Comparison of ENCODE assay signal across 26 cellular contexts in genomic region chr2:102635317-102635716, GRCh38. TPM values are rescaled to one million over a fixed set of nuclear protein-coding genes. Genes with fewer than 3 reads are reported as not detected.
"Had no signal": no experiment of that assay in that cellular context is flagged by ENCODE, and none has a peak within 500 bp of the region (broad histone marks: within the 10 kb centered on the region; RNA-seq: fewer than 3 reads in every experiment).

No MANE protein-coding gene starts in this region.

- DNase-seq: islet precursor cell; left ventricle myocardium inferior; naive thymus-derived CD4-positive, alpha-beta T cell; ovary; retina; right cardiac atrium; stimulated activated CD4-positive, alpha-beta T cell treated with anti-CD3 and anti-CD28 coated beads, Interleukin-12 subunit alpha, Interleukin-12 subunit beta, amount 100 ng/mL, for 4 hours; stimulated activated CD4-positive, alpha-beta T cell treated with anti-CD3 and anti-CD28 coated beads, Interleukin-15, amount 100 ng/mL, for 24 hours; stimulated activated CD4-positive, alpha-beta T cell treated with anti-CD3 and anti-CD28 coated beads, Interleukin-2, amount 100 ng/mL, for 24 hours; stimulated activated CD4-positive, alpha-beta T cell treated with anti-CD3 and anti-CD28 coated beads, Interleukin-4, amount 100 ng/mL, for 24 hours; stimulated activated naive CD4-positive, alpha-beta T cell; tibial artery; uterus had no signal

- H3K4me3 Mint-ChIP-seq: mesothelial cell of epicardium; naive thymus-derived CD4-positive, alpha-beta T cell; natural killer cell treated with Interleukin-12 subunit alpha and Interleukin-12 subunit beta and Interleukin-15 and Interleukin-18, amount 100 ng/mL, for 72 hours; stimulated activated effector memory CD8-positive, alpha-beta T cell treated with anti-CD3 and anti-CD28 coated beads, Interleukin-12 subunit alpha, Interleukin-12 subunit beta, amount 100 ng/mL, for 72 hours; stimulated activated naive CD8-positive, alpha-beta T cell treated with anti-CD3 and anti-CD28 coated beads, Interleukin-15, Interleukin-2, amounts not matched to agents 100 ng/mL and 50 ng/mL, for 24 hours; type B pancreatic cell had no signal

- H3K27ac ChIP-seq: left ventricle myocardium inferior, ovary, skin epidermis, suprapubic skin, thoracic aorta, tibial artery, uterus had no signal

- H3K9me3 ChIP-seq: left ventricle myocardium inferior, ovary, suprapubic skin, thoracic aorta, tibial artery, uterus had no signal

- H3K36me3 Mint-ChIP-seq: mesothelial cell of epicardium; naive thymus-derived CD4-positive, alpha-beta T cell; natural killer cell treated with Interleukin-12 subunit alpha and Interleukin-12 subunit beta and Interleukin-15 and Interleukin-18, amount 100 ng/mL, for 72 hours; stimulated activated effector memory CD8-positive, alpha-beta T cell treated with anti-CD3 and anti-CD28 coated beads, Interleukin-12 subunit alpha, Interleukin-12 subunit beta, amount 100 ng/mL, for 72 hours; type B pancreatic cell had no signal

- H3K4me1 Mint-ChIP-seq: mesothelial cell of epicardium; naive thymus-derived CD4-positive, alpha-beta T cell; stimulated activated effector memory CD8-positive, alpha-beta T cell treated with anti-CD3 and anti-CD28 coated beads, Interleukin-12 subunit alpha, Interleukin-12 subunit beta, amount 100 ng/mL, for 72 hours had no signal

- H3K79me2 ChIP-seq: hepatocyte had no signal

- ATAC-seq: naive thymus-derived CD4-positive, alpha-beta T cell; natural killer cell treated with Interleukin-12 subunit alpha and Interleukin-12 subunit beta and Interleukin-15 and Interleukin-18, amount 100 ng/mL, for 72 hours; right cardiac atrium; sciatic nerve; stimulated activated effector memory CD8-positive, alpha-beta T cell treated with anti-CD3 and anti-CD28 coated beads, Interleukin-12 subunit alpha, Interleukin-12 subunit beta, amount 100 ng/mL, for 72 hours had no signal

- H3K4me3 ChIP-seq: hepatocyte, left ventricle myocardium inferior, lung, ovary, skin epidermis, suprapubic skin, thoracic aorta, tibial artery, uterus had no signal

- H3K4me2 ChIP-seq: hepatocyte had no signal

- H3K36me3 ChIP-seq: left ventricle myocardium inferior, ovary, suprapubic skin, thoracic aorta, tibial artery, uterus had no signal

- H3K27ac Mint-ChIP-seq: mesothelial cell of epicardium; naive thymus-derived CD4-positive, alpha-beta T cell; natural killer cell treated with Interleukin-12 subunit alpha and Interleukin-12 subunit beta and Interleukin-15 and Interleukin-18, amount 100 ng/mL, for 72 hours; progenitor cell of endocrine pancreas; stimulated activated effector memory CD8-positive, alpha-beta T cell treated with anti-CD3 and anti-CD28 coated beads, Interleukin-12 subunit alpha, Interleukin-12 subunit beta, amount 100 ng/mL, for 72 hours; stimulated activated naive CD8-positive, alpha-beta T cell treated with anti-CD3 and anti-CD28 coated beads, Interleukin-15, Interleukin-2, amounts not matched to agents 100 ng/mL and 50 ng/mL, for 24 hours; type B pancreatic cell had no signal

- H3K27me3 ChIP-seq: hepatocyte, ovary, suprapubic skin, tibial artery, uterus had no signal

- H2AFZ ChIP-seq: hepatocyte had no signal

- H3K4me1 ChIP-seq: left ventricle myocardium inferior, suprapubic skin, tibial artery, uterus had no signal

- H3K9me3 Mint-ChIP-seq: mesothelial cell of epicardium; naive thymus-derived CD4-positive, alpha-beta T cell; natural killer cell treated with Interleukin-12 subunit alpha and Interleukin-12 subunit beta and Interleukin-15 and Interleukin-18, amount 100 ng/mL, for 72 hours; stimulated activated effector memory CD8-positive, alpha-beta T cell treated with anti-CD3 and anti-CD28 coated beads, Interleukin-12 subunit alpha, Interleukin-12 subunit beta, amount 100 ng/mL, for 72 hours; stimulated activated naive CD8-positive, alpha-beta T cell treated with anti-CD3 and anti-CD28 coated beads, Interleukin-15, Interleukin-2, amounts not matched to agents 100 ng/mL and 50 ng/mL, for 24 hours; type B pancreatic cell had no signal

RNA-seq across cellular contexts. Expression of gene SLC9A2, which starts 16.0 kb away (rescaled TPM):
- total RNA-seq: mononuclear cell; naive thymus-derived CD4-positive, alpha-beta T cell; natural killer cell treated with Interleukin-12 subunit alpha and Interleukin-12 subunit beta and Interleukin-15 and Interleukin-18, amount 100 ng/mL, for 72 hours; sciatic nerve had no signal
- polyA plus RNA-seq: ovary had no signal
